Comparison of ENCODE assay signal across 8 cellular contexts in genomic region chr11:128630367-128631230, GRCh38. TPM values are rescaled to one million over a fixed set of nuclear protein-coding genes. Genes with fewer than 3 reads are reported as not detected.
A peak's percentile ranks its signal among the peaks of the same experiment; 100 is the strongest.
DNase-seq lines count a peak whose midpoint lies in the region; ATAC-seq and TF ChIP-seq lines count a peak whose summit lies in the region.

No MANE protein-coding gene starts in this region.

- TF ChIP-seq CTCF in C4-2B (conservative IDR thresholded peaks at IDR 0.05) = peak; percentile 91
- peak; percentile 95 for TF ChIP-seq CTCF in endothelial cell (IDR thresholded peaks at IDR 0.05; ENCODE audit: unreplicated experiment)

- H3K27me3 Mint-ChIP-seq in endothelial cell (ENCODE audit: unreplicated experiment) = no peaks in the 10 kb centered on the region

- no peak overlapping the region for H3K27ac Mint-ChIP-seq in endothelial cell (ENCODE audit: unreplicated experiment)

- H3K4me1 Mint-ChIP-seq in endothelial cell (ENCODE audit: unreplicated experiment) = peaks cover 45% of the 10 kb centered on the region

- no peak overlapping the region for H3K4me3 Mint-ChIP-seq in endothelial cell (ENCODE audit: unreplicated experiment)

- peak; percentile 75 for DNase-seq in NK-92 treated with Interleukin-12 subunit alpha and Interleukin-12 subunit beta, amount 100 ng/mL, for 24 hours (lab: John Stamatoyannopoulos, UW)
- DNase-seq in activated CD8-positive, alpha-beta memory T cell treated with anti-CD3 and anti-CD28 coated beads for 48 hours (ENCODE audit: low read depth in 2 of 3, low spot score in 2 of 3) = peak; percentile 65 to 96 (median 87)
- DNase-seq in endothelial cell (ENCODE audit: low spot score) = peak; percentile 87
- peak; percentile 90 for DNase-seq in myocyte (ENCODE audit: low read depth)
- DNase-seq in stimulated activated CD8-positive, alpha-beta memory T cell treated with anti-CD3 and anti-CD28 coated beads, Interleukin-7, amount 100 ng/mL, for 1 hour (ENCODE audit: low read depth in 2 of 2) = peak; percentile 77 to 90

- H3K9me3 Mint-ChIP-seq in endothelial cell (ENCODE audit: unreplicated experiment) = no peaks in the 10 kb centered on the region

- peaks cover 7% of the 10 kb centered on the region for H3K36me3 Mint-ChIP-seq in endothelial cell (ENCODE audit: low read depth, unreplicated experiment)

- H3K27ac ChIP-seq in C4-2B = no peak overlapping the region

- ATAC-seq in GM19324 (IDR thresholded peaks at IDR 0.05; ENCODE audit: low FRiP score, unreplicated experiment) = peak; percentile 51
- peak; percentile 46 for ATAC-seq in HG03460 (IDR thresholded peaks at IDR 0.05; ENCODE audit: unreplicated experiment)

RNA-seq across cellular contexts. Expression of gene ETS1, which starts 43.2 kb away (rescaled TPM):
- total RNA-seq in endothelial cell (ENCODE audit: unreplicated experiment) = 309 TPM
- total RNA-seq in myocyte = 14.2 and 16.5 TPM in 2 replicates
- polyA plus RNA-seq in myocyte (2012) = 20.3 TPM

Comparison
In these comparisons a context has a peak if more than half of its experiments do, and no peak if none do; other contexts are left out.
1. RNA of gene ETS1, which starts 43.2 kb away (total RNA-seq): 309 TPM in endothelial cell (single experiment); 14.2 to 16.5 TPM in myocyte; every median in the first group is over 10 times any median in the second.
2. Peak in every context shown above with its lines, with median percentiles within 50 percentile points of each other: DNase-seq.